In the genomic region with DNA sequence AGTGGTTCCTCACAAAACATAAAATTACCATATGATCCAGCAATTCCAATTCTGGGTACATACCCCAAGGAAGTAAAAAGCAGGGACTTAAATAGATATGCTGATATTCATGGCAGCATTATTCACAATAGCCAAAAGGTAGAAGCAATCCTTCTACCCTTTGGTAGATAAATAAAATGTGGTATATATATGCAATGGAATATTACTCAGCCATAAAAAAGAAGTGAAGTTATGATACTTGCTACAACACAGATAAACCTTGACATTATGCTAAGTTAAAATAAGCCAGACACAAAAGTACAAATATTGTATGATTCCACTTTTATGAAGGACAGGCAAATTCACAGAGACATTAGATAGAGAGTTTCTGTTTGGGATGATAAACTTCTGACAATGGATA, we compare ENCODE assay signal across 31 cellular contexts.
"Had no signal": no experiment of that assay in that cellular context is flagged by ENCODE, and none has a peak within 500 bp of the region (broad histone marks: within the 10 kb centered on the region; RNA-seq: fewer than 3 reads in every experiment).

No MANE protein-coding gene starts in this region.

- H3K9ac ChIP-seq: neural progenitor cell, parathyroid adenoma had no signal

- DNase-seq: naive thymus-derived CD8-positive, alpha-beta T cell; occipital lobe; ovary; posterior cingulate gyrus; psoas muscle; right cardiac atrium; spleen; stimulated activated CD4-positive, alpha-beta T cell treated with anti-CD3 and anti-CD28 coated beads, Interleukin-12 subunit alpha, Interleukin-12 subunit beta, amount 100 ng/mL, for 4 hours; stimulated activated CD4-positive, alpha-beta T cell treated with anti-CD3 and anti-CD28 coated beads, Interleukin-1b, Interleukin-23, amount 100 ng/mL, for 48 hours; stimulated activated CD4-positive, alpha-beta T cell treated with anti-CD3 and anti-CD28 coated beads, Interleukin-4, amount 100 ng/mL, for 1 hour; stimulated activated CD4-positive, alpha-beta T cell treated with anti-CD3 and anti-CD28 coated beads, Interleukin-4, amount 100 ng/mL, for 4 hours; stimulated activated CD8-positive, alpha-beta memory T cell treated with anti-CD3 and anti-CD28 coated beads, Interleukin-4, amount 100 ng/mL, for 48 hours; stimulated activated naive CD4-positive, alpha-beta T cell; stimulated activated naive CD8-positive, alpha-beta T cell treated with anti-CD3 and anti-CD28 coated beads, Interleukin-15, amount 100 ng/mL, for 72 hours; stimulated activated naive CD8-positive, alpha-beta T cell treated with anti-CD3 and anti-CD28 coated beads, Interleukin-15, Interleukin-2, amounts not matched to agents 100 U/mL and 50 U/mL, for 24 hours; substantia nigra; testis; tibial artery; transverse colon; upper lobe of right lung; uterus had no signal

- H3K27me3 ChIP-seq: neural progenitor cell, ovary, spleen, suprapubic skin, testis, tibial artery, transverse colon, upper lobe of right lung, uterus had no signal

- H3K4me3 ChIP-seq: neural progenitor cell, ovary, psoas muscle, skin epidermis, smooth muscle cell, spleen, suprapubic skin, testis, tibial artery, transverse colon, upper lobe of right lung, uterus had no signal

- H3K4me2 ChIP-seq: neural progenitor cell, smooth muscle cell had no signal

- H3K4me1 ChIP-seq: parathyroid adenoma, testis, upper lobe of right lung had no signal

- ATAC-seq: naive thymus-derived CD8-positive, alpha-beta T cell; natural killer cell treated with Interleukin-12 subunit alpha and Interleukin-12 subunit beta and Interleukin-15 and Interleukin-18, amount 100 ng/mL, for 72 hours; psoas muscle; right cardiac atrium; sciatic nerve; stimulated activated memory B cell treated with anti-CD40 and anti-IgM and Interleukin-4, amounts not matched to agents 10 μg/mL and 1 μg/mL and 100 μg/mL, for 72 hours; stimulated activated naive CD8-positive, alpha-beta T cell treated with anti-CD3 and anti-CD28 coated beads, Interleukin-15, amount 100 ng/mL, for 72 hours; stimulated activated naive CD8-positive, alpha-beta T cell treated with anti-CD3 and anti-CD28 coated beads, Interleukin-15, Interleukin-2, amounts not matched to agents 100 U/mL and 50 U/mL, for 24 hours; upper lobe of right lung had no signal

- H3K36me3 ChIP-seq: neural progenitor cell, ovary, spleen, suprapubic skin, tibial artery, transverse colon, upper lobe of right lung, uterus had no signal

- H3K27ac Mint-ChIP-seq: naive thymus-derived CD8-positive, alpha-beta T cell; natural killer cell treated with Interleukin-12 subunit alpha and Interleukin-12 subunit beta and Interleukin-15 and Interleukin-18, amount 100 ng/mL, for 72 hours; neural progenitor cell; progenitor cell of endocrine pancreas; stimulated activated memory B cell treated with anti-CD40 and anti-IgM and Interleukin-4, amounts not matched to agents 10 μg/mL and 1 μg/mL and 100 μg/mL, for 72 hours; stimulated activated naive CD8-positive, alpha-beta T cell treated with anti-CD3 and anti-CD28 coated beads, Interleukin-15, amount 100 ng/mL, for 72 hours; type B pancreatic cell had no signal

- H3K9me3 ChIP-seq: ovary, psoas muscle, suprapubic skin, testis, tibial artery, transverse colon, upper lobe of right lung, uterus had no signal

- H3K27ac ChIP-seq: neural progenitor cell, ovary, parathyroid adenoma, psoas muscle, skin epidermis, spleen, suprapubic skin, testis, tibial artery, transverse colon, upper lobe of right lung, uterus had no signal

- H3K9me3 Mint-ChIP-seq: natural killer cell treated with Interleukin-12 subunit alpha and Interleukin-12 subunit beta and Interleukin-15 and Interleukin-18, amount 100 ng/mL, for 72 hours; stimulated activated memory B cell treated with anti-CD40 and anti-IgM and Interleukin-4, amounts not matched to agents 10 μg/mL and 1 μg/mL and 100 μg/mL, for 72 hours; stimulated activated naive CD8-positive, alpha-beta T cell treated with anti-CD3 and anti-CD28 coated beads, Interleukin-15, amount 100 ng/mL, for 72 hours; type B pancreatic cell had no signal

- H3K4me3 Mint-ChIP-seq: naive thymus-derived CD8-positive, alpha-beta T cell; natural killer cell treated with Interleukin-12 subunit alpha and Interleukin-12 subunit beta and Interleukin-15 and Interleukin-18, amount 100 ng/mL, for 72 hours; neural progenitor cell; stimulated activated memory B cell treated with anti-CD40 and anti-IgM and Interleukin-4, amounts not matched to agents 10 μg/mL and 1 μg/mL and 100 μg/mL, for 72 hours; stimulated activated naive CD8-positive, alpha-beta T cell treated with anti-CD3 and anti-CD28 coated beads, Interleukin-15, amount 100 ng/mL, for 72 hours; type B pancreatic cell had no signal

- H3K27me3 Mint-ChIP-seq: naive thymus-derived CD8-positive, alpha-beta T cell; natural killer cell treated with Interleukin-12 subunit alpha and Interleukin-12 subunit beta and Interleukin-15 and Interleukin-18, amount 100 ng/mL, for 72 hours; progenitor cell of endocrine pancreas; stimulated activated memory B cell treated with anti-CD40 and anti-IgM and Interleukin-4, amounts not matched to agents 10 μg/mL and 1 μg/mL and 100 μg/mL, for 72 hours; stimulated activated naive CD8-positive, alpha-beta T cell treated with anti-CD3 and anti-CD28 coated beads, Interleukin-15, amount 100 ng/mL, for 72 hours; type B pancreatic cell had no signal

- H3K36me3 Mint-ChIP-seq: natural killer cell treated with Interleukin-12 subunit alpha and Interleukin-12 subunit beta and Interleukin-15 and Interleukin-18, amount 100 ng/mL, for 72 hours had no signal

- H2AFZ ChIP-seq: neural progenitor cell, parathyroid adenoma had no signal
